Comparison of ENCODE assay signal across 1 cellular context in the genomic region with DNA sequence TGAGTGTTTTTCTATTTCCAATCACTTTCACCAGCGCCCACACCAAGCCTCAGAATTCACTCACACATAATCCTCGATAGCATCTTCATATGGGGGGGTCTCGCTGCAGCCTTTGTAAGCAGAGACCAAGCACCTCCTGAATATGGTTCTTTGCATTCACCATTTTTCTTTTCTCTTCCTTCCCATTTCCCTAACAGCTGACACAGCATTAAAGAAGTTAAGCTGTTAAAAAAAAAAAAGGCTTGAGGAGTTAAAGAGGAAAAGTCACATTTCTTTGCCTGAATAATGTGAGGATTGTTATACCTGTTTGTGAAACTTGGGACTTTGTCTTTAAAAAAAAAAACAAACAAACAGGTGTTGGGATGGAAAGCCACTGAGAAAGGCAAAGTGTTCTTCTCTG.
A peak's percentile ranks its signal among the peaks of the same experiment; 100 is the strongest.
TF ChIP-seq lines count a peak whose summit lies in the region.

No MANE protein-coding gene starts in this region.

TF ChIP-seq in H1, 55 proteins besides CTCF, POLR2A, EP300 and RAD21:
- TF ChIP-seq KDM5A (IDR thresholded peaks at IDR 0.05; ENCODE audit: low read length) = no peak
- TF ChIP-seq MAFK (IDR thresholded peaks at IDR 0.05; ENCODE audit: low read depth, low read length) = 0 out of 2 replicates have a peak, but pooled peaks have one; percentile 9
- no peak for TF ChIP-seq SIX5 (IDR thresholded peaks at IDR 0.05; ENCODE audit: low read depth, low read length)
- TF ChIP-seq, protein P1, sequence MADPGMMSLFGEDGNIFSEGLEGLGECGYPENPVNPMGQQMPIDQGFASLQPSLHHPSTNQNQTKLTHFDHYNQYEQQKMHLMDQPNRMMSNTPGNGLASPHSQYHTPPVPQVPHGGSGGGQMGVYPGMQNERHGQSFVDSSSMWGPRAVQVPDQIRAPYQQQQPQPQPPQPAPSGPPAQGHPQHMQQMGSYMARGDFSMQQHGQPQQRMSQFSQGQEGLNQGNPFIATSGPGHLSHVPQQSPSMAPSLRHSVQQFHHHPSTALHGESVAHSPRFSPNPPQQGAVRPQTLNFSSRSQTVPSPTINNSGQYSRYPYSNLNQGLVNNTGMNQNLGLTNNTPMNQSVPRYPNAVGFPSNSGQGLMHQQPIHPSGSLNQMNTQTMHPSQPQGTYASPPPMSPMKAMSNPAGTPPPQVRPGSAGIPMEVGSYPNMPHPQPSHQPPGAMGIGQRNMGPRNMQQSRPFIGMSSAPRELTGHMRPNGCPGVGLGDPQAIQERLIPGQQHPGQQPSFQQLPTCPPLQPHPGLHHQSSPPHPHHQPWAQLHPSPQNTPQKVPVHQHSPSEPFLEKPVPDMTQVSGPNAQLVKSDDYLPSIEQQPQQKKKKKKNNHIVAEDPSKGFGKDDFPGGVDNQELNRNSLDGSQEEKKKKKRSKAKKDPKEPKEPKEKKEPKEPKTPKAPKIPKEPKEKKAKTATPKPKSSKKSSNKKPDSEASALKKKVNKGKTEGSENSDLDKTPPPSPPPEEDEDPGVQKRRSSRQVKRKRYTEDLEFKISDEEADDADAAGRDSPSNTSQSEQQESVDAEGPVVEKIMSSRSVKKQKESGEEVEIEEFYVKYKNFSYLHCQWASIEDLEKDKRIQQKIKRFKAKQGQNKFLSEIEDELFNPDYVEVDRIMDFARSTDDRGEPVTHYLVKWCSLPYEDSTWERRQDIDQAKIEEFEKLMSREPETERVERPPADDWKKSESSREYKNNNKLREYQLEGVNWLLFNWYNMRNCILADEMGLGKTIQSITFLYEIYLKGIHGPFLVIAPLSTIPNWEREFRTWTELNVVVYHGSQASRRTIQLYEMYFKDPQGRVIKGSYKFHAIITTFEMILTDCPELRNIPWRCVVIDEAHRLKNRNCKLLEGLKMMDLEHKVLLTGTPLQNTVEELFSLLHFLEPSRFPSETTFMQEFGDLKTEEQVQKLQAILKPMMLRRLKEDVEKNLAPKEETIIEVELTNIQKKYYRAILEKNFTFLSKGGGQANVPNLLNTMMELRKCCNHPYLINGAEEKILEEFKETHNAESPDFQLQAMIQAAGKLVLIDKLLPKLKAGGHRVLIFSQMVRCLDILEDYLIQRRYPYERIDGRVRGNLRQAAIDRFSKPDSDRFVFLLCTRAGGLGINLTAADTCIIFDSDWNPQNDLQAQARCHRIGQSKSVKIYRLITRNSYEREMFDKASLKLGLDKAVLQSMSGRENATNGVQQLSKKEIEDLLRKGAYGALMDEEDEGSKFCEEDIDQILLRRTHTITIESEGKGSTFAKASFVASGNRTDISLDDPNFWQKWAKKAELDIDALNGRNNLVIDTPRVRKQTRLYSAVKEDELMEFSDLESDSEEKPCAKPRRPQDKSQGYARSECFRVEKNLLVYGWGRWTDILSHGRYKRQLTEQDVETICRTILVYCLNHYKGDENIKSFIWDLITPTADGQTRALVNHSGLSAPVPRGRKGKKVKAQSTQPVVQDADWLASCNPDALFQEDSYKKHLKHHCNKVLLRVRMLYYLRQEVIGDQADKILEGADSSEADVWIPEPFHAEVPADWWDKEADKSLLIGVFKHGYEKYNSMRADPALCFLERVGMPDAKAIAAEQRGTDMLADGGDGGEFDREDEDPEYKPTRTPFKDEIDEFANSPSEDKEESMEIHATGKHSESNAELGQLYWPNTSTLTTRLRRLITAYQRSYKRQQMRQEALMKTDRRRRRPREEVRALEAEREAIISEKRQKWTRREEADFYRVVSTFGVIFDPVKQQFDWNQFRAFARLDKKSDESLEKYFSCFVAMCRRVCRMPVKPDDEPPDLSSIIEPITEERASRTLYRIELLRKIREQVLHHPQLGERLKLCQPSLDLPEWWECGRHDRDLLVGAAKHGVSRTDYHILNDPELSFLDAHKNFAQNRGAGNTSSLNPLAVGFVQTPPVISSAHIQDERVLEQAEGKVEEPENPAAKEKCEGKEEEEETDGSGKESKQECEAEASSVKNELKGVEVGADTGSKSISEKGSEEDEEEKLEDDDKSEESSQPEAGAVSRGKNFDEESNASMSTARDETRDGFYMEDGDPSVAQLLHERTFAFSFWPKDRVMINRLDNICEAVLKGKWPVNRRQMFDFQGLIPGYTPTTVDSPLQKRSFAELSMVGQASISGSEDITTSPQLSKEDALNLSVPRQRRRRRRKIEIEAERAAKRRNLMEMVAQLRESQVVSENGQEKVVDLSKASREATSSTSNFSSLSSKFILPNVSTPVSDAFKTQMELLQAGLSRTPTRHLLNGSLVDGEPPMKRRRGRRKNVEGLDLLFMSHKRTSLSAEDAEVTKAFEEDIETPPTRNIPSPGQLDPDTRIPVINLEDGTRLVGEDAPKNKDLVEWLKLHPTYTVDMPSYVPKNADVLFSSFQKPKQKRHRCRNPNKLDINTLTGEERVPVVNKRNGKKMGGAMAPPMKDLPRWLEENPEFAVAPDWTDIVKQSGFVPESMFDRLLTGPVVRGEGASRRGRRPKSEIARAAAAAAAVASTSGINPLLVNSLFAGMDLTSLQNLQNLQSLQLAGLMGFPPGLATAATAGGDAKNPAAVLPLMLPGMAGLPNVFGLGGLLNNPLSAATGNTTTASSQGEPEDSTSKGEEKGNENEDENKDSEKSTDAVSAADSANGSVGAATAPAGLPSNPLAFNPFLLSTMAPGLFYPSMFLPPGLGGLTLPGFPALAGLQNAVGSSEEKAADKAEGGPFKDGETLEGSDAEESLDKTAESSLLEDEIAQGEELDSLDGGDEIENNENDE (IDR thresholded peaks at IDR 0.05; ENCODE audit: insufficient replicate concordance, low read length) = no peak
TF ChIP-seq in H1: peak in this region for 1.
